Comparison of ENCODE assay signal across 13 cellular contexts in genomic region chr5:149488645-149489306, GRCh38.
DNase-seq lines count a peak whose midpoint lies in the region; ATAC-seq, FAIRE-seq and TF ChIP-seq lines count a peak whose summit lies in the region.
"Had no signal": no experiment of that assay in that cellular context is flagged by ENCODE, and none has a peak within 500 bp of the region (broad histone marks: within the 10 kb centered on the region; RNA-seq: fewer than 3 reads in every experiment).

No MANE protein-coding gene starts in this region.

- no peak overlapping the region for H3K4me2 ChIP-seq in K562 (ENCODE audit: insufficient read depth, low read length)
- H3K4me2 ChIP-seq: BLaER1 had no signal

- peaks cover 88% of the 10 kb centered on the region for H3K4me1 ChIP-seq in left ventricle myocardium inferior
- H3K4me1 ChIP-seq in K562 (replicated peaks in 1 of 2; ENCODE audit: control insufficient read depth in 2 of 2, insufficient read depth in 2 of 2, low read length in 2 of 2) = peaks cover 7 to 15% of the 10 kb centered on the region in 2 experiments; a peak in 4 of 5 replicates
- H3K4me1 ChIP-seq in lung (ENCODE audit: control insufficient read depth in 2 of 2, insufficient read depth in 2 of 2, low read length in 2 of 2) = peaks cover 5 to 32% of the 10 kb centered on the region in 2 donors
- peaks cover 54% of the 10 kb centered on the region for H3K4me1 ChIP-seq in vagina
- H3K4me1 ChIP-seq: BLaER1 had no signal

- no peak overlapping the region for H2AFZ ChIP-seq in K562 (ENCODE audit: low read depth, low read length)

- intact Hi-C loops in left ventricle myocardium inferior (cut with micrococcal nuclease) (no loop called here), Right ventricle myocardium superior (cut with DNase I) (loop anchor here (5.0 kb wide), 1 partner anchor 46 kb away; no protein-coding TSS in a partner anchor), K562 (cut with micrococcal nuclease) (no loop called here), vagina (cut with DNase I) (no loop called here), dorsolateral prefrontal cortex (cut with DNase I) (no loop called here)

- WGBS in K562 (ENCODE audit: insufficient coverage, low coverage, missing lambda C conversion rate) = 30% methylated on average over 18 of the region's 19 CpGs
- 71 to 83% methylated on average over 19 of the region's 19 CpGs for WGBS in lung, 2 donors

- no peak for TF ChIP-seq EP300 in K562 (IDR thresholded peaks at IDR 0.05; ENCODE audit: low read length)

- no peak for TF ChIP-seq RAD21 in K562 (CRISPR knock-in tag; conservative IDR thresholded peaks at IDR 0.05 in 1 of 2, IDR thresholded peaks at IDR 0.05 in 1 of 2)

- no TSS peak for BruUV-seq in K562 (replicated peaks; lab: Mats Ljungman, UMichigan)

- POLR2A ChIA-PET in K562 (lab: Yijun Ruan, JAX) = no interaction called here

- FAIRE-seq in K562 (lab: Jason Lieb, UNC) = no peak
- FAIRE-seq in GM12891 (lab: Jason Lieb, UNC) = no peak

- in situ Hi-C loops in K562 (cut with MboI) = no loop called here

- TF ChIP-seq POLR2A in K562 (conservative IDR thresholded peaks at IDR 0.05) (peak; percentile 51; the same call in 1 of the 2 replicates), vagina (IDR thresholded peaks at IDR 0.05) (no peak), GM12891 (IDR thresholded peaks at IDR 0.05; ENCODE audit: low read depth, low read length) (no peak)

- no peaks in the 10 kb centered on the region for H3K79me2 ChIP-seq in K562 (ENCODE audit: control insufficient read depth, insufficient read depth, low read length)

- H3K36me3 ChIP-seq in left ventricle myocardium inferior = peaks cover 10% of the 10 kb centered on the region
- peaks cover 5% of the 10 kb centered on the region; the same call in 2 of the 3 replicates for H3K36me3 ChIP-seq in K562 (ENCODE audit: control insufficient read depth, insufficient read depth, low read length)
- peaks cover 0 to 3% of the 10 kb centered on the region in 2 donors for H3K36me3 ChIP-seq in lung (ENCODE audit: control insufficient read depth in 2 of 2, insufficient read depth in 2 of 2, low read length in 2 of 2)
- H3K36me3 ChIP-seq in vagina = peaks cover 0 to 5% of the 10 kb centered on the region in 2 donors
- H3K36me3 ChIP-seq: pancreas had no signal

- H3K27ac ChIP-seq in left ventricle myocardium inferior (replicated peaks) = peak overlapping the region; percentile 94
- no peak overlapping the region for H3K27ac ChIP-seq in K562 (ENCODE audit: extremely low read depth, low read depth, low read length)
- peak overlapping the region in 1 of 2 donors; percentile 96 for H3K27ac ChIP-seq in lung (ENCODE audit: low read depth in 1 of 2, low read length in 1 of 2)
- peak overlapping the region; percentile 53 for H3K27ac ChIP-seq in vagina
- H3K27ac ChIP-seq in dorsolateral prefrontal cortex = no peak overlapping the region
- H3K27ac ChIP-seq: BLaER1, pancreas had no signal

- no peak for ATAC-seq in Right ventricle myocardium superior (ENCODE audit: poor library complexity)
- ATAC-seq in K562 = no peak; the same call in 2 of the 3 replicates
- no peak for ATAC-seq in lung (ENCODE audit: insufficient read depth, low FRiP score)
- ATAC-seq: activated T-cell treated with anti-CD3 and anti-CD28 coated beads, Interleukin-2, amount 50 U/mL, for 4 hours; left colon; pancreas had no signal

- H3K9me3 ChIP-seq in left ventricle myocardium inferior (replicated peaks) (no peaks in the 10 kb centered on the region), K562 (replicated peaks; ENCODE audit: control insufficient read depth, insufficient read depth, low read depth, low read length) (no peaks in the 10 kb centered on the region), lung (ENCODE audit: control insufficient read depth in 2 of 2, insufficient read depth in 1 of 2, low read length in 1 of 2) (no peaks in the 10 kb centered on the region), vagina (no peaks in the 10 kb centered on the region)
- H3K9me3 ChIP-seq: BLaER1, pancreas had no signal

- no peaks in the 10 kb centered on the region for H3K9me1 ChIP-seq in K562 (ENCODE audit: control insufficient read depth, insufficient read depth, low read length)

- no peaks in the 10 kb centered on the region for H4K20me1 ChIP-seq in K562 (replicated peaks; ENCODE audit: control insufficient read depth, insufficient read depth, low read length)
- H4K20me1 ChIP-seq: BLaER1 had no signal

- CTCF ChIA-PET in K562 (lab: Yijun Ruan, JAX; ENCODE audit: low intra/inter-chr PET ratio) = no interaction called here

- H3K4me3 ChIP-seq in left ventricle myocardium inferior (no peak overlapping the region), K562 (no peak overlapping the region), lung (no peak overlapping the region), vagina (no peak overlapping the region), dorsolateral prefrontal cortex (no peak overlapping the region)
- H3K4me3 ChIP-seq: BLaER1, pancreas had no signal

- no peak for DNase-seq in left ventricle myocardium inferior
- DNase-seq in Right ventricle myocardium superior = no peak
- peak in 1 of 4 experiments; percentile 30 for DNase-seq in K562 (ENCODE audit: extremely low read depth in 1 of 4, low spot score in 3 of 4)
- peak; percentile 48 for DNase-seq in lung (ENCODE audit: low spot score)
- no peak for DNase-seq in vagina (ENCODE audit: extremely low spot score in 2 of 2)
- no peak for DNase-seq in NCI-H128 (lab: John Stamatoyannopoulos, UW; ENCODE audit: unreplicated experiment)
- no peak for DNase-seq in dorsolateral prefrontal cortex
- DNase-seq in GM12891 (ENCODE audit: insufficient read length, low spot score) = no peak
- DNase-seq: activated T-cell treated with anti-CD3 and anti-CD28 coated beads, Interleukin-2, amount 50 U/mL, for 4 hours; left colon; NCI-H187; pancreas had no signal

- H3K9ac ChIP-seq in K562 (ENCODE audit: insufficient read depth in 1 of 2, low read depth in 2 of 2, low read length in 2 of 2) = no peak overlapping the region
- H3K9ac ChIP-seq: BLaER1 had no signal

- H3K27me3 ChIP-seq in left ventricle myocardium inferior (ENCODE audit: low read depth) (no peaks in the 10 kb centered on the region), K562 (ENCODE audit: control insufficient read depth in 2 of 2, insufficient read depth in 2 of 2, low read length in 2 of 2) (no peaks in the 10 kb centered on the region), lung (ENCODE audit: control insufficient read depth, insufficient read depth) (no peaks in the 10 kb centered on the region), vagina (no peaks in the 10 kb centered on the region), dorsolateral prefrontal cortex (no peaks in the 10 kb centered on the region)
- H3K27me3 ChIP-seq: BLaER1, pancreas had no signal

- TF ChIP-seq CTCF in left ventricle myocardium inferior (IDR thresholded peaks at IDR 0.05; ENCODE audit: borderline replicate concordance) = no peak
- TF ChIP-seq CTCF in K562 (IDR thresholded peaks at IDR 0.05 in 2 of 3, conservative IDR thresholded peaks at IDR 0.05 in 1 of 3; ENCODE audit: insufficient read depth in 2 of 3, low read depth in 1 of 3, low read length in 3 of 3) = no peak
- no peak for TF ChIP-seq CTCF in lung (IDR thresholded peaks at IDR 0.05; ENCODE audit: control extremely low read depth, extremely low read depth)
- no peak for TF ChIP-seq CTCF in vagina (IDR thresholded peaks at IDR 0.05)
- no peak for TF ChIP-seq CTCF in dorsolateral prefrontal cortex (IDR thresholded peaks at IDR 0.05 in 54 of 56, conservative IDR thresholded peaks at IDR 0.05 in 2 of 56; ENCODE audit: low read depth in 1 of 56, partially characterized antibody in 56 of 56)

TF ChIP-seq in K562, 482 proteins besides CTCF, POLR2A, EP300 and RAD21 (continues in another document):
- TF ChIP-seq FOSL1 (tag; conservative IDR thresholded peaks at IDR 0.05) = peak; percentile 49
- TF ChIP-seq, protein P1, sequence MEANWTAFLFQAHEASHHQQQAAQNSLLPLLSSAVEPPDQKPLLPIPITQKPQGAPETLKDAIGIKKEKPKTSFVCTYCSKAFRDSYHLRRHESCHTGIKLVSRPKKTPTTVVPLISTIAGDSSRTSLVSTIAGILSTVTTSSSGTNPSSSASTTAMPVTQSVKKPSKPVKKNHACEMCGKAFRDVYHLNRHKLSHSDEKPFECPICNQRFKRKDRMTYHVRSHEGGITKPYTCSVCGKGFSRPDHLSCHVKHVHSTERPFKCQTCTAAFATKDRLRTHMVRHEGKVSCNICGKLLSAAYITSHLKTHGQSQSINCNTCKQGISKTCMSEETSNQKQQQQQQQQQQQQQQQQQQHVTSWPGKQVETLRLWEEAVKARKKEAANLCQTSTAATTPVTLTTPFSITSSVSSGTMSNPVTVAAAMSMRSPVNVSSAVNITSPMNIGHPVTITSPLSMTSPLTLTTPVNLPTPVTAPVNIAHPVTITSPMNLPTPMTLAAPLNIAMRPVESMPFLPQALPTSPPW (CRISPR knock-in tag; IDR thresholded peaks at IDR 0.05) = 0 out of 2 replicates have a peak, but pooled peaks have one; percentile 15
- no peak for TF ChIP-seq ZNF124 (CRISPR knock-in tag; IDR thresholded peaks at IDR 0.05)
- peak; percentile 23; the same call in 1 of the 2 replicates for TF ChIP-seq ZEB2 (IDR thresholded peaks at IDR 0.05)
- TF ChIP-seq POLR2B (IDR thresholded peaks at IDR 0.05; ENCODE audit: low read depth, partially characterized antibody) = peak; percentile 52
- peak; percentile 48; the same call in 1 of the 2 replicates for TF ChIP-seq SUPT5H (IDR thresholded peaks at IDR 0.05)
- TF ChIP-seq ELF2 (CRISPR knock-in tag; IDR thresholded peaks at IDR 0.05) = 0 out of 2 replicates have a peak, but pooled peaks have one; percentile 17

TF ChIP-seq in GM12891, 5 proteins besides CTCF, POLR2A, EP300 and RAD21:
- TF ChIP-seq POLR2AphosphoS5 (IDR thresholded peaks at IDR 0.05; ENCODE audit: low read depth, low read length) = no peak
- TF ChIP-seq POU2F2 (IDR thresholded peaks at IDR 0.05; ENCODE audit: low read depth, low read length) = no peak
- no peak for TF ChIP-seq TAF1 (IDR thresholded peaks at IDR 0.05; ENCODE audit: low read depth, low read length)
- no peak for TF ChIP-seq PAX5 (IDR thresholded peaks at IDR 0.05; ENCODE audit: insufficient read depth, low read length, severe bottlenecking)
- no peak for TF ChIP-seq SPI1 (IDR thresholded peaks at IDR 0.05; ENCODE audit: low read depth, low read length)

Comparison
In these comparisons a context has a peak if more than half of its experiments do, and no peak if none do; other contexts are left out.
1. H3K27ac ChIP-seq: peak in left ventricle myocardium inferior (single experiment) and vagina (single experiment); none in K562 (single experiment) and dorsolateral prefrontal cortex (0 of 59).